Comparison of ENCODE assay signal across 8 cellular contexts in genomic region chr14:59630281-59630963, GRCh38. TPM values are rescaled to one million over a fixed set of nuclear protein-coding genes. Genes with fewer than 3 reads are reported as not detected.
DNase-seq lines count a peak whose midpoint lies in the region; ATAC-seq, FAIRE-seq and TF ChIP-seq lines count a peak whose summit lies in the region.

No MANE protein-coding gene starts in this region.

- no peak overlapping the region for H3K27ac Mint-ChIP-seq in dendritic cell treated with granulocyte-macrophage colony-stimulating factor and Interleukin-4, amounts not matched to agents 40 ng/mL and 50 ng/mL, for 4 days

- FAIRE-seq in GM19239 (lab: Jason Lieb, UNC): no peak

- peak overlapping the region; percentile 86 for H2AFZ ChIP-seq in neural cell (ENCODE audit: low read depth, low read length)

- peaks cover 58% of the 10 kb centered on the region for H3K79me2 ChIP-seq in neural cell (replicated peaks; ENCODE audit: insufficient read depth, low read length)

- H3K27me3 Mint-ChIP-seq in dendritic cell treated with granulocyte-macrophage colony-stimulating factor and Interleukin-4, amounts not matched to agents 40 ng/mL and 50 ng/mL, for 4 days: peaks cover 45% of the 10 kb centered on the region

- intact Hi-C loops in dendritic cell treated with granulocyte-macrophage colony-stimulating factor and Interleukin-4, amounts not matched to agents 40 ng/mL and 50 ng/mL, for 4 days (cut with micrococcal nuclease): loop anchor here (5.0 kb wide), 1 partner anchor 62 kb away; no protein-coding TSS in a partner anchor

- no peaks in the 10 kb centered on the region for H3K36me3 Mint-ChIP-seq in dendritic cell treated with granulocyte-macrophage colony-stimulating factor and Interleukin-4, amounts not matched to agents 40 ng/mL and 50 ng/mL, for 4 days (ENCODE audit: low read depth)

- peak; percentile 47 for TF ChIP-seq RAD21 in neural cell (conservative IDR thresholded peaks at IDR 0.05)

- H3K4me3 ChIP-seq in neural cell (ENCODE audit: low read length): peak overlapping the region; percentile 85

- no peaks in the 10 kb centered on the region for H3K9me2 ChIP-seq in neural cell (ENCODE audit: insufficient read depth, low read length)

- peak overlapping the region; percentile 74 for H3K4me2 ChIP-seq in neural cell (ENCODE audit: low read length)

- no peak for ATAC-seq in HG03280 (IDR thresholded peaks at IDR 0.05; ENCODE audit: unreplicated experiment)

- in situ Hi-C loops in G401 (cut with HindIII; ENCODE audit: low sequenced_read_pairs): no loop called here

- H3K4me3 Mint-ChIP-seq in dendritic cell treated with granulocyte-macrophage colony-stimulating factor and Interleukin-4, amounts not matched to agents 40 ng/mL and 50 ng/mL, for 4 days: peak overlapping the region; percentile 76

- H3F3A ChIP-seq in neural cell (ENCODE audit: insufficient read depth, low read length, poor library complexity, severe bottlenecking): peaks cover 3% of the 10 kb centered on the region

- peaks cover 3% of the 10 kb centered on the region for H4K20me1 ChIP-seq in neural cell (ENCODE audit: insufficient read depth)

- H3K9me3 Mint-ChIP-seq in dendritic cell treated with granulocyte-macrophage colony-stimulating factor and Interleukin-4, amounts not matched to agents 40 ng/mL and 50 ng/mL, for 4 days: no peaks in the 10 kb centered on the region

- TF ChIP-seq EP300 in neural cell (conservative IDR thresholded peaks at IDR 0.05; ENCODE audit: poor library complexity, severe bottlenecking): peak; percentile 67

- peak overlapping the region; percentile 91 for H3K9ac ChIP-seq in neural cell (ENCODE audit: low read length)

- no peaks in the 10 kb centered on the region for H3K9me3 ChIP-seq in neural cell (ENCODE audit: low read length)

- H3K27ac ChIP-seq in neural cell (ENCODE audit: low read length): peak overlapping the region; percentile 91

- H3K4me1 Mint-ChIP-seq in dendritic cell treated with granulocyte-macrophage colony-stimulating factor and Interleukin-4, amounts not matched to agents 40 ng/mL and 50 ng/mL, for 4 days (ENCODE audit: low read depth): peaks cover 15% of the 10 kb centered on the region

- peak; percentile 49 for TF ChIP-seq CTCF in neural cell (IDR thresholded peaks at IDR 0.05; ENCODE audit: poor library complexity, severe bottlenecking)

- peak; percentile 75 for DNase-seq in G401 (ENCODE audit: low spot score)
- DNase-seq in NCI-H2227 treated with DMSO at 0.1 percent for 48 hours (lab: John Stamatoyannopoulos, UW): peak; percentile 57
- no peak for DNase-seq in OCI-M1 (lab: John Stamatoyannopoulos, UW)
- DNase-seq in NCI-H82 treated with DMSO at 0.1 percent for 48 hours (lab: John Stamatoyannopoulos, UW; ENCODE audit: unreplicated experiment): no peak
- DNase-seq in GM19239 (ENCODE audit: insufficient read length, low spot score): no peak

- H3K27me3 ChIP-seq in neural cell (ENCODE audit: insufficient read depth, low read depth, low read length): no peaks in the 10 kb centered on the region

- no peaks in the 10 kb centered on the region for H3K36me3 ChIP-seq in neural cell (ENCODE audit: insufficient read depth, low read length)

TF ChIP-seq in neural cell, 6 proteins besides CTCF, POLR2A, EP300 and RAD21:
- TF ChIP-seq TAF1 (IDR thresholded peaks at IDR 0.05; ENCODE audit: low read depth) (peak; percentile 73), POLR2AphosphoS5 (IDR thresholded peaks at IDR 0.05) (peak; percentile 96), MXI1 (conservative IDR thresholded peaks at IDR 0.05; ENCODE audit: poor library complexity, severe bottlenecking) (peak; percentile 92), EZH2 (IDR thresholded peaks at IDR 0.05; ENCODE audit: borderline replicate concordance, insufficient read depth, low read length, poor library complexity, severe bottlenecking) (no peak), SMC3 (conservative IDR thresholded peaks at IDR 0.05; ENCODE audit: poor library complexity) (peak; percentile 59)
- TF ChIP-seq, protein P1, sequence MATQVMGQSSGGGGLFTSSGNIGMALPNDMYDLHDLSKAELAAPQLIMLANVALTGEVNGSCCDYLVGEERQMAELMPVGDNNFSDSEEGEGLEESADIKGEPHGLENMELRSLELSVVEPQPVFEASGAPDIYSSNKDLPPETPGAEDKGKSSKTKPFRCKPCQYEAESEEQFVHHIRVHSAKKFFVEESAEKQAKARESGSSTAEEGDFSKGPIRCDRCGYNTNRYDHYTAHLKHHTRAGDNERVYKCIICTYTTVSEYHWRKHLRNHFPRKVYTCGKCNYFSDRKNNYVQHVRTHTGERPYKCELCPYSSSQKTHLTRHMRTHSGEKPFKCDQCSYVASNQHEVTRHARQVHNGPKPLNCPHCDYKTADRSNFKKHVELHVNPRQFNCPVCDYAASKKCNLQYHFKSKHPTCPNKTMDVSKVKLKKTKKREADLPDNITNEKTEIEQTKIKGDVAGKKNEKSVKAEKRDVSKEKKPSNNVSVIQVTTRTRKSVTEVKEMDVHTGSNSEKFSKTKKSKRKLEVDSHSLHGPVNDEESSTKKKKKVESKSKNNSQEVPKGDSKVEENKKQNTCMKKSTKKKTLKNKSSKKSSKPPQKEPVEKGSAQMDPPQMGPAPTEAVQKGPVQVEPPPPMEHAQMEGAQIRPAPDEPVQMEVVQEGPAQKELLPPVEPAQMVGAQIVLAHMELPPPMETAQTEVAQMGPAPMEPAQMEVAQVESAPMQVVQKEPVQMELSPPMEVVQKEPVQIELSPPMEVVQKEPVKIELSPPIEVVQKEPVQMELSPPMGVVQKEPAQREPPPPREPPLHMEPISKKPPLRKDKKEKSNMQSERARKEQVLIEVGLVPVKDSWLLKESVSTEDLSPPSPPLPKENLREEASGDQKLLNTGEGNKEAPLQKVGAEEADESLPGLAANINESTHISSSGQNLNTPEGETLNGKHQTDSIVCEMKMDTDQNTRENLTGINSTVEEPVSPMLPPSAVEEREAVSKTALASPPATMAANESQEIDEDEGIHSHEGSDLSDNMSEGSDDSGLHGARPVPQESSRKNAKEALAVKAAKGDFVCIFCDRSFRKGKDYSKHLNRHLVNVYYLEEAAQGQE (IDR thresholded peaks at IDR 0.05; ENCODE audit: borderline replicate concordance): peak; percentile 77

RNA-seq across cellular contexts. Expression of gene CCDC175, which starts 53.8 kb away (rescaled TPM):
- not detected in 2 replicates for total RNA-seq in G401 (2014; rRNA removed; shearing (Covaris generic))
- 0.11 TPM in 1 of 2 replicates, not detected in the other for polyA plus RNA-seq in neural cell
- polyA minus RNA-seq in neural cell: 0.97 and 2.2 TPM in 2 replicates

Comparison
In these comparisons a context has a peak if more than half of its experiments do, and no peak if none do; other contexts are left out.
1. DNase-seq: peak in G401 (single experiment) and NCI-H2227 treated with DMSO at 0.1 percent for 48 hours (single experiment); none in OCI-M1 (single experiment), NCI-H82 treated with DMSO at 0.1 percent for 48 hours (single experiment) and GM19239 (single experiment).